1 cellular context compared by ENCODE assay signal in the genomic region with DNA sequence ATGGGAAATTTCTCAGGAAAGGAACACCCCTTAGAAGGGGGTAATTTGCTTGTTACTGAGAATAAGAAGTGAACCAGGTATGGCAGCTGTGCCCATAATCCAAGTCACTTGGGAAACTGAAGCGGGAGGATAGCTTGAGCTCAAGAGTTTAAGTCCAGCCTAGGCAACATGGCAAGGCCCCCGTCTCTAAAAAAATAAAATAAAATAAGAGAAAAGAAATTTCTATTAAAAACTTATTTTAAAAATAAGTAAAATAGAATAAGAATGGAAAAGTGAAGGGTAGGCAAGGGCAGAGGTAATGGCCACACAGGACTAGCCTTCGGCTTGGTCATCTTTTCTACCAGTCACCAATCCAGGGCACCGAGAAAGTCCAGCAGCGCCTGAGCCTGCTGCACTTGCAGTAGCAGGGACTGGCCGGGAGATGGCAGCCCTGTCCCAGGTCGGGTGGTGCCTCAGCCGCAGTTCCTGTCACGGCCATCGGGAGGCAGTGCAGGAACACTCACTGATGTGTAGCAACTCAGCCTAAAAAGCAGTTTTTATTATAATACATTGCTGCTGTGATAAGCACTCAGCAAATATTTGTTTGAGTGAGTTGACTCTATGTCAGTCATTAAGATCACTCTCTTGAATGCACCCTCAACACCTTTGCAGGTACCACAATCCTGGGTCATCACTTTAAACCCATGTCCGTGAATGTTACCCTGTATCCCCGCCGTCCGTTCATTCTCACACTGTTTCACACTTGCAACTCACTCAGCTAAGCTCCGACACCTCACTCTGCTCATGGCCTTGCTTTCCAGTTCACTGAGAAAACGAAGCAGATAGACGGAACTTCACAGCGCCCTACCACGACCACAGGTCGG.
A peak's percentile ranks its signal among the peaks of the same experiment; 100 is the strongest.
TF ChIP-seq lines count a peak whose summit lies in the region.

No MANE protein-coding gene starts in this region.

TF ChIP-seq in K562, 482 proteins besides CTCF, POLR2A, EP300 and RAD21 (continued from another document):
- TF ChIP-seq RCOR1 (IDR thresholded peaks at IDR 0.05; ENCODE audit: borderline replicate concordance in 1 of 2, low read depth in 2 of 2, low read length in 2 of 2) (0 out of 4 replicates have a peak, but pooled peaks of 1 of the 2 experiments have one; percentile 55), BHLHE40 (IDR thresholded peaks at IDR 0.05; ENCODE audit: low read length) (peak; percentile 38; the same call in 1 of the 2 replicates), FOSL1 (tag; conservative IDR thresholded peaks at IDR 0.05) (no peak), PURB (CRISPR knock-in tag; IDR thresholded peaks at IDR 0.05; ENCODE audit: low read depth) (no peak), MAFG (tag; conservative IDR thresholded peaks at IDR 0.05) (0 out of 2 replicates have a peak, but pooled peaks have one; percentile 1), L3MBTL2 (IDR thresholded peaks at IDR 0.05) (0 out of 2 replicates have a peak, but pooled peaks have one; percentile 39), ZNF561 (CRISPR knock-in tag; conservative IDR thresholded peaks at IDR 0.05) (no peak), NFE2 (IDR thresholded peaks at IDR 0.05; ENCODE audit: low read depth) (peak; percentile 60), ZNF592 (IDR thresholded peaks at IDR 0.05) (peak; percentile 64), MED1 (CRISPR knock-in tag; IDR thresholded peaks at IDR 0.05; ENCODE audit: borderline replicate concordance) (no peak), SMC3 (conservative IDR thresholded peaks at IDR 0.05; ENCODE audit: insufficient read depth, low read depth, low read length) (peak; percentile 100), CC2D1A (IDR thresholded peaks at IDR 0.05) (peak; percentile 91), ZBTB33 (CRISPR knock-in tag; IDR thresholded peaks at IDR 0.05) (peak; percentile 30; the same call in 1 of the 2 replicates), ZNF764 (CRISPR knock-in tag; IDR thresholded peaks at IDR 0.05; ENCODE audit: low read depth) (peak; percentile 48; the same call in 1 of the 2 replicates), JUND (IDR thresholded peaks at IDR 0.05; ENCODE audit: borderline replicate concordance, low read depth, low read length) (peak; percentile 62), JUND (tag; IDR thresholded peaks at IDR 0.05; ENCODE audit: borderline replicate concordance, low read depth, low read length) (no peak; the same call in 2 of the 3 replicates), ZNF232 (CRISPR knock-in tag; IDR thresholded peaks at IDR 0.05) (no peak), NCOR1 (IDR thresholded peaks at IDR 0.05) (peak; percentile 16; the same call in 1 of the 2 replicates), ATF7 (IDR thresholded peaks at IDR 0.05) (peak; percentile 41; the same call in 1 of the 2 replicates), MAZ (CRISPR knock-in tag; conservative IDR thresholded peaks at IDR 0.05 in 1 of 2, IDR thresholded peaks at IDR 0.05 in 1 of 2) (peak in 1 of 2 experiments; percentile 58; a peak in 2 of 4 replicates), ZNF384 (IDR thresholded peaks at IDR 0.05; ENCODE audit: low read depth, low read length) (peak; percentile 52; the same call in 1 of the 2 replicates), HCFC1 (IDR thresholded peaks at IDR 0.05; ENCODE audit: low read depth, low read length) (peak; percentile 33; the same call in 1 of the 2 replicates), ZNF436 (CRISPR knock-in tag; IDR thresholded peaks at IDR 0.05) (no peak), FOXP1 (CRISPR knock-in tag; IDR thresholded peaks at IDR 0.05) (0 out of 2 replicates have a peak, but pooled peaks have one; percentile 54), ZZZ3 (IDR thresholded peaks at IDR 0.05) (no peak), ZC3H11A (IDR thresholded peaks at IDR 0.05; ENCODE audit: low read depth, low read length) (no peak), SOX6 (IDR thresholded peaks at IDR 0.05) (0 out of 2 replicates have a peak, but pooled peaks have one; percentile 23), ADNP (tag; IDR thresholded peaks at IDR 0.05) (no peak), ZBTB1 (CRISPR knock-in tag; IDR thresholded peaks at IDR 0.05; ENCODE audit: borderline replicate concordance, low read depth) (no peak), MAFK (IDR thresholded peaks at IDR 0.05; ENCODE audit: low read length) (peak; percentile 16; the same call in 1 of the 2 replicates), GABPB1 (CRISPR knock-in tag; IDR thresholded peaks at IDR 0.05) (0 out of 2 replicates have a peak, but pooled peaks have one; percentile 56), CBX8 (IDR thresholded peaks at IDR 0.05; ENCODE audit: borderline replicate concordance, extremely low read depth, low read depth, low read length, poor library complexity, severe bottlenecking) (no peak), FOXA3 (CRISPR knock-in tag; conservative IDR thresholded peaks at IDR 0.05 in 1 of 2, IDR thresholded peaks at IDR 0.05 in 1 of 2) (peak in 1 of 2 experiments; percentile 61; a peak in 2 of 4 replicates), HNRNPL (IDR thresholded peaks at IDR 0.05; ENCODE audit: low read depth, low read length) (no peak), E2F4 (CRISPR knock-in tag; IDR thresholded peaks at IDR 0.05; ENCODE audit: low read depth) (0 out of 2 replicates have a peak, but pooled peaks have one; percentile 21), POLR2B (IDR thresholded peaks at IDR 0.05; ENCODE audit: low read depth, partially characterized antibody) (no peak), CEBPG (CRISPR knock-in tag; IDR thresholded peaks at IDR 0.05) (no peak), CEBPG (tag; conservative IDR thresholded peaks at IDR 0.05 in 1 of 2, IDR thresholded peaks at IDR 0.05 in 1 of 2) (no peak), CREM (IDR thresholded peaks at IDR 0.05; ENCODE audit: low read depth) (peak; percentile 64), RB1 (IDR thresholded peaks at IDR 0.05; ENCODE audit: low read depth) (peak; percentile 82), ZNF280B (CRISPR knock-in tag; IDR thresholded peaks at IDR 0.05) (no peak), MEF2A (IDR thresholded peaks at IDR 0.05; ENCODE audit: control insufficient read depth, low read depth, low read length) (no peak), C11orf30 (IDR thresholded peaks at IDR 0.05; ENCODE audit: low read depth) (0 out of 2 replicates have a peak, but pooled peaks have one; percentile 3), KLF16 (IDR thresholded peaks at IDR 0.05) (peak; percentile 77), STAG1 (CRISPR knock-in tag; IDR thresholded peaks at IDR 0.05; ENCODE audit: borderline replicate concordance) (peak; percentile 99), RUNX1 (IDR thresholded peaks at IDR 0.05; ENCODE audit: low read depth) (no peak)
- TF ChIP-seq, protein P1, sequence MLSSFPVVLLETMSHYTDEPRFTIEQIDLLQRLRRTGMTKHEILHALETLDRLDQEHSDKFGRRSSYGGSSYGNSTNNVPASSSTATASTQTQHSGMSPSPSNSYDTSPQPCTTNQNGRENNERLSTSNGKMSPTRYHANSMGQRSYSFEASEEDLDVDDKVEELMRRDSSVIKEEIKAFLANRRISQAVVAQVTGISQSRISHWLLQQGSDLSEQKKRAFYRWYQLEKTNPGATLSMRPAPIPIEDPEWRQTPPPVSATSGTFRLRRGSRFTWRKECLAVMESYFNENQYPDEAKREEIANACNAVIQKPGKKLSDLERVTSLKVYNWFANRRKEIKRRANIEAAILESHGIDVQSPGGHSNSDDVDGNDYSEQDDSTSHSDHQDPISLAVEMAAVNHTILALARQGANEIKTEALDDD (IDR thresholded peaks at IDR 0.05): peak; percentile 61; the same call in 1 of the 2 replicates
- TF ChIP-seq, protein P2, sequence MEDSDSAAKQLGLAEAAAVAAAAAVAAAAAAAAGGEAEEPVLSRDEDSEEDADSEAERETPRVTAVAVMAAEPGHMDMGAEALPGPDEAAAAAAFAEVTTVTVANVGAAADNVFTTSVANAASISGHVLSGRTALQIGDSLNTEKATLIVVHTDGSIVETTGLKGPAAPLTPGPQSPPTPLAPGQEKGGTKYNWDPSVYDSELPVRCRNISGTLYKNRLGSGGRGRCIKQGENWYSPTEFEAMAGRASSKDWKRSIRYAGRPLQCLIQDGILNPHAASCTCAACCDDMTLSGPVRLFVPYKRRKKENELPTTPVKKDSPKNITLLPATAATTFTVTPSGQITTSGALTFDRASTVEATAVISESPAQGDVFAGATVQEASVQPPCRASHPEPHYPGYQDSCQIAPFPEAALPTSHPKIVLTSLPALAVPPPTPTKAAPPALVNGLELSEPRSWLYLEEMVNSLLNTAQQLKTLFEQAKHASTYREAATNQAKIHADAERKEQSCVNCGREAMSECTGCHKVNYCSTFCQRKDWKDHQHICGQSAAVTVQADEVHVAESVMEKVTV (CRISPR knock-in tag; IDR thresholded peaks at IDR 0.05): peak; percentile 100
- TF ChIP-seq, protein P3, sequence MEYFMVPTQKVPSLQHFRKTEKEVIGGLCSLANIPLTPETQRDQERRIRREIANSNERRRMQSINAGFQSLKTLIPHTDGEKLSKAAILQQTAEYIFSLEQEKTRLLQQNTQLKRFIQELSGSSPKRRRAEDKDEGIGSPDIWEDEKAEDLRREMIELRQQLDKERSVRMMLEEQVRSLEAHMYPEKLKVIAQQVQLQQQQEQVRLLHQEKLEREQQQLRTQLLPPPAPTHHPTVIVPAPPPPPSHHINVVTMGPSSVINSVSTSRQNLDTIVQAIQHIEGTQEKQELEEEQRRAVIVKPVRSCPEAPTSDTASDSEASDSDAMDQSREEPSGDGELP (CRISPR knock-in tag; IDR thresholded peaks at IDR 0.05; ENCODE audit: borderline replicate concordance): peak; percentile 56; the same call in 1 of the 2 replicates
- TF ChIP-seq, protein P4, sequence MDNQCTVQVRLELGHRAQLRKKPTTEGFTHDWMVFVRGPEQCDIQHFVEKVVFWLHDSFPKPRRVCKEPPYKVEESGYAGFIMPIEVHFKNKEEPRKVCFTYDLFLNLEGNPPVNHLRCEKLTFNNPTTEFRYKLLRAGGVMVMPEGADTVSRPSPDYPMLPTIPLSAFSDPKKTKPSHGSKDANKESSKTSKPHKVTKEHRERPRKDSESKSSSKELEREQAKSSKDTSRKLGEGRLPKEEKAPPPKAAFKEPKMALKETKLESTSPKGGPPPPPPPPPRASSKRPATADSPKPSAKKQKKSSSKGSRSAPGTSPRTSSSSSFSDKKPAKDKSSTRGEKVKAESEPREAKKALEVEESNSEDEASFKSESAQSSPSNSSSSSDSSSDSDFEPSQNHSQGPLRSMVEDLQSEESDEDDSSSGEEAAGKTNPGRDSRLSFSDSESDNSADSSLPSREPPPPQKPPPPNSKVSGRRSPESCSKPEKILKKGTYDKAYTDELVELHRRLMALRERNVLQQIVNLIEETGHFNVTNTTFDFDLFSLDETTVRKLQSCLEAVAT (IDR thresholded peaks at IDR 0.05): peak in 1 of 2 experiments; percentile 82; a peak in 2 of 4 replicates
